In the genomic region with DNA sequence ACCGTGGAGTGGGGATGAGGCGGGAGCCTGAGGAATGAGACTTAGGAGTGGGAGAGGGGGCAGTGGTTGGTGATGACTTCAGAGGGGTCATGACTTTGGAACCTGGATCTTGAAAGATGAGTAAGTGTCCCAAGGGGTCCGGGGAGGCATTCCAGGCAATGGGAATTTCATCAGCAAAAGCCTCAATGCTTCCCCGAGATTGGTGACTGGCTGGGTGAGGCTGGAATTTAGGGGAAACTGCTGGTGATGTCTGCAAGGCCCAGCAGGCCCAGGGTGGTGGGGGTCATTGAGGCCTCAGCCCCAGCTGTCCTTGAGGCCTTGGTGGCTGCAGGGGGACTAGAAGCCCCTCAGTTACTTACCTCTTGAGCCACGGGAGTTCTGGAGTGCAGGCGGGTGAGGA, we compare ENCODE assay signal across 2 cellular contexts.
TF ChIP-seq lines count a peak whose summit lies in the region.

No MANE protein-coding gene starts in this region.

TF ChIP-seq in HEK293, 187 proteins besides CTCF, POLR2A, EP300 and RAD21:
- TF ChIP-seq, protein P1, sequence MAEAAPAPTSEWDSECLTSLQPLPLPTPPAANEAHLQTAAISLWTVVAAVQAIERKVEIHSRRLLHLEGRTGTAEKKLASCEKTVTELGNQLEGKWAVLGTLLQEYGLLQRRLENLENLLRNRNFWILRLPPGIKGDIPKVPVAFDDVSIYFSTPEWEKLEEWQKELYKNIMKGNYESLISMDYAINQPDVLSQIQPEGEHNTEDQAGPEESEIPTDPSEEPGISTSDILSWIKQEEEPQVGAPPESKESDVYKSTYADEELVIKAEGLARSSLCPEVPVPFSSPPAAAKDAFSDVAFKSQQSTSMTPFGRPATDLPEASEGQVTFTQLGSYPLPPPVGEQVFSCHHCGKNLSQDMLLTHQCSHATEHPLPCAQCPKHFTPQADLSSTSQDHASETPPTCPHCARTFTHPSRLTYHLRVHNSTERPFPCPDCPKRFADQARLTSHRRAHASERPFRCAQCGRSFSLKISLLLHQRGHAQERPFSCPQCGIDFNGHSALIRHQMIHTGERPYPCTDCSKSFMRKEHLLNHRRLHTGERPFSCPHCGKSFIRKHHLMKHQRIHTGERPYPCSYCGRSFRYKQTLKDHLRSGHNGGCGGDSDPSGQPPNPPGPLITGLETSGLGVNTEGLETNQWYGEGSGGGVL (tag by site-specific recombination; IDR thresholded peaks at IDR 0.05): 0 out of 2 replicates have a peak, but pooled peaks have one; percentile 25
- no peak for TF ChIP-seq ZNF10 (tag by site-specific recombination; IDR thresholded peaks at IDR 0.05)
- TF ChIP-seq ZNF664 (tag by site-specific recombination; IDR thresholded peaks at IDR 0.05): no peak
- no peak for TF ChIP-seq ZNF530 (tag by site-specific recombination; IDR thresholded peaks at IDR 0.05; ENCODE audit: low read depth)
- no peak for TF ChIP-seq ZNF302 (tag by site-specific recombination; IDR thresholded peaks at IDR 0.05; ENCODE audit: low read depth)
- TF ChIP-seq KLF8 (tag by site-specific recombination; IDR thresholded peaks at IDR 0.05): no peak
- TF ChIP-seq ZNF146 (tag by site-specific recombination; IDR thresholded peaks at IDR 0.05): no peak
- no peak for TF ChIP-seq SCRT1 (tag by site-specific recombination; IDR thresholded peaks at IDR 0.05; ENCODE audit: borderline replicate concordance)

TF ChIP-seq in HepG2, 621 proteins besides CTCF, POLR2A, EP300 and RAD21:
- TF ChIP-seq ZNF782 (CRISPR knock-in tag; IDR thresholded peaks at IDR 0.05; ENCODE audit: borderline replicate concordance): no peak
- TF ChIP-seq, protein P2, sequence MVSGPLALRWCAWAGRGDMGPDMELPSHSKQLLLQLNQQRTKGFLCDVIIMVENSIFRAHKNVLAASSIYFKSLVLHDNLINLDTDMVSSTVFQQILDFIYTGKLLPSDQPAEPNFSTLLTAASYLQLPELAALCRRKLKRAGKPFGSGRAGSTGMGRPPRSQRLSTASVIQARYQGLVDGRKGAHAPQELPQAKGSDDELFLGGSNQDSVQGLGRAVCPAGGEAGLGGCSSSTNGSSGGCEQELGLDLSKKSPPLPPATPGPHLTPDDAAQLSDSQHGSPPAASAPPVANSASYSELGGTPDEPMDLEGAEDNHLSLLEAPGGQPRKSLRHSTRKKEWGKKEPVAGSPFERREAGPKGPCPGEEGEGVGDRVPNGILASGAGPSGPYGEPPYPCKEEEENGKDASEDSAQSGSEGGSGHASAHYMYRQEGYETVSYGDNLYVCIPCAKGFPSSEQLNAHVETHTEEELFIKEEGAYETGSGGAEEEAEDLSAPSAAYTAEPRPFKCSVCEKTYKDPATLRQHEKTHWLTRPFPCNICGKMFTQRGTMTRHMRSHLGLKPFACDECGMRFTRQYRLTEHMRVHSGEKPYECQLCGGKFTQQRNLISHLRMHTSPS (CRISPR knock-in tag; IDR thresholded peaks at IDR 0.05; ENCODE audit: low read depth): 0 out of 2 replicates have a peak, but pooled peaks have one; percentile 23
